14 cellular contexts compared by ENCODE assay signal in the genomic region with DNA sequence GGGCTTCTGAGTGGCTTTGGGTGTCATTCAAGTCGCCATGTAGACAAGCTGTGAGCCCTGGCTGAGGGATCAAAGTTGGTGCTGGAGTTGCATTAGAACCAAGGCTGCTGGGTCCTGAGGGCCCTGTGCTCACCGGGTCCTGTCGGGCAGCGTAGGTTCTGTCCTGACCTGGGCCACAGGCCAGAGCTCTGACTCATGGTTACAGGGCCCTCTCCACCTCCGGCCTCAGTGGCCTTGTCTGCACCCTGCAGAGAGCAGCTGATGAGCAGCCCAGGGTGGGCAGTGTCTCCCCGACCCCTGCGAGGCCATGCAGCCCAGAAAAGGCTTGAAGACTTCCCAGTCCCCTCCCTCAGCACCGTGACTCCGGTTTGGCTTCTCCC. TPM values are rescaled to one million over a fixed set of nuclear protein-coding genes. Genes with fewer than 3 reads are reported as not detected.
DNase-seq lines count a peak whose midpoint lies in the region; ATAC-seq and TF ChIP-seq lines count a peak whose summit lies in the region.
"Had no signal": no experiment of that assay in that cellular context is flagged by ENCODE, and none has a peak within 500 bp of the region (broad histone marks: within the 10 kb centered on the region; RNA-seq: fewer than 3 reads in every experiment).

No MANE protein-coding gene starts in this region.

- no peaks in the 10 kb centered on the region for H3F3A ChIP-seq in PC-3 (ENCODE audit: low read length, unreplicated experiment)

- H3K36me3 ChIP-seq in HEK293 (ENCODE audit: control insufficient read depth in 2 of 2, insufficient read depth in 1 of 2, low read length in 2 of 2) = no peaks in the 10 kb centered on the region
- H3K36me3 ChIP-seq in PC-3 (ENCODE audit: low read depth, low read length) = no peaks in the 10 kb centered on the region
- H3K36me3 ChIP-seq in CD4-positive, alpha-beta memory T cell (ENCODE audit: insufficient read depth, low read length) = no peaks in the 10 kb centered on the region
- H3K36me3 ChIP-seq: BLaER1 treated with 17β-estradiol and CSF1 and Interleukin-3, amounts not matched to agents 10 nM and 100 nM had no signal

- H3K27ac ChIP-seq in HEK293 (ENCODE audit: extremely low read depth, low read depth, low read length) (no peak overlapping the region), PC-3 (ENCODE audit: low read length) (no peak overlapping the region)
- H3K27ac ChIP-seq in CD4-positive, alpha-beta memory T cell (ENCODE audit: low read depth, low read length) = no peak overlapping the region
- H3K27ac ChIP-seq: BLaER1 treated with 17β-estradiol and CSF1 and Interleukin-3, amounts not matched to agents 10 nM and 100 nM; HL-60 had no signal

- peaks cover 13% of the 10 kb centered on the region; the same call in 1 of the 2 replicates for H3K27me3 ChIP-seq in PC-3 (ENCODE audit: low read length)
- H3K27me3 ChIP-seq in CD4-positive, alpha-beta memory T cell (ENCODE audit: insufficient read depth, low read length) = no peaks in the 10 kb centered on the region

- H3K27ac Mint-ChIP-seq in CD4-positive, alpha-beta memory T cell = no peak overlapping the region
- H3K27ac Mint-ChIP-seq: CD4-positive, CD25-positive, alpha-beta regulatory T cell; H9; HFFc6 had no signal

- H3K4me1 ChIP-seq in HEK293 (ENCODE audit: control insufficient read depth, insufficient read depth, low read length) (no peaks in the 10 kb centered on the region), PC-3 (ENCODE audit: insufficient read depth, low read length) (no peaks in the 10 kb centered on the region)
- H3K4me1 ChIP-seq in CD4-positive, alpha-beta memory T cell (ENCODE audit: insufficient read depth, low read length) = no peaks in the 10 kb centered on the region
- H3K4me1 ChIP-seq: BLaER1 treated with 17β-estradiol and CSF1 and Interleukin-3, amounts not matched to agents 10 nM and 100 nM had no signal

- BruUV-seq in PC-3 (replicated peaks; lab: Mats Ljungman, UMichigan) = no TSS peak

- no peaks in the 10 kb centered on the region for H3K9me2 ChIP-seq in PC-3 (replicated peaks; ENCODE audit: low read length)

- H3K9me3 ChIP-seq in HEK293 (ENCODE audit: control insufficient read depth, insufficient read depth, low read depth, low read length) = no peaks in the 10 kb centered on the region
- no peaks in the 10 kb centered on the region for H3K9me3 ChIP-seq in PC-3 (ENCODE audit: low read length)
- H3K9me3 ChIP-seq in CD4-positive, alpha-beta memory T cell (ENCODE audit: control insufficient read depth in 1 of 2, low read length in 2 of 2) = no peaks in the 10 kb centered on the region
- H3K9me3 ChIP-seq: BLaER1 treated with 17β-estradiol and CSF1 and Interleukin-3, amounts not matched to agents 10 nM and 100 nM had no signal

- H4K20me1 ChIP-seq in PC-3 (ENCODE audit: low read length) = no peaks in the 10 kb centered on the region

- DNase-seq in PC-3 = no peak
- DNase-seq in CD4-positive, alpha-beta memory T cell = no peak
- no peak for DNase-seq in omental fat pad (ENCODE audit: low spot score)
- DNase-seq: DMS79 had no signal

- CTCF ChIA-PET in HEK293 (lab: Yijun Ruan, JAX) = interaction anchor here (0.6 to 3.5 kb wide), 36 partner anchors 9 to 1155 kb away, joined by 3 to 63 read pairs (median 5); a partner anchor contains a TSS
- CTCF ChIA-PET in PC-3 (lab: Charles Lee) = interaction anchor here (0.8 to 1.2 kb wide), 2 partner anchors 69 to 128 kb away, joined by 3 to 7 read pairs; no protein-coding TSS in a partner anchor
- CTCF ChIA-PET in CD4-positive, alpha-beta memory T cell (lab: Charles Lee; ENCODE audit: partially characterized antibody) = interaction anchor here (0.8 to 2.3 kb wide), 15 partner anchors 10 to 598 kb away, joined by 3 to 60 read pairs (median 4); a partner anchor contains a TSS

- ATAC-seq in GM18511 (IDR thresholded peaks at IDR 0.05; ENCODE audit: unreplicated experiment) (peak; percentile 13), PC-3 (peak; percentile 11; the same call in 1 of the 2 replicates), omental fat pad (ENCODE audit: low FRiP score) (no peak)
- no peak for ATAC-seq in activated CD4-positive, CD25-positive, alpha-beta regulatory T cell treated with anti-CD3 and anti-CD28 coated beads, Interleukin-2, amount 50 U/mL, for 24 hours

- no peaks in the 10 kb centered on the region for H3K27me3 Mint-ChIP-seq in CD4-positive, alpha-beta memory T cell
- H3K27me3 Mint-ChIP-seq: CD4-positive, CD25-positive, alpha-beta regulatory T cell had no signal

- H3K4me3 ChIP-seq in HEK293 (ENCODE audit: low read depth, low read length) (no peak overlapping the region), PC-3 (ENCODE audit: low read length) (no peak overlapping the region)
- no peak overlapping the region for H3K4me3 ChIP-seq in CD4-positive, alpha-beta memory T cell (ENCODE audit: low read length in 2 of 2)
- H3K4me3 ChIP-seq: BLaER1 treated with 17β-estradiol and CSF1 and Interleukin-3, amounts not matched to agents 10 nM and 100 nM; GM12878 had no signal

- no peaks in the 10 kb centered on the region for H3K4me1 Mint-ChIP-seq in CD4-positive, alpha-beta memory T cell
- H3K4me1 Mint-ChIP-seq: CD4-positive, CD25-positive, alpha-beta regulatory T cell had no signal

- intact Hi-C loops in PC-3 (cut with micrococcal nuclease) = loop anchor here (5.0 kb wide), 1 partner anchor 127 kb away; no protein-coding TSS in a partner anchor
- intact Hi-C loops in CD4-positive, alpha-beta memory T cell (cut with micrococcal nuclease) = loop anchor here (1.0 kb wide), 2 partner anchors 109 to 128 kb away; no protein-coding TSS in a partner anchor

- H2AFZ ChIP-seq in PC-3 (ENCODE audit: low read length) = no peak overlapping the region

- no peaks in the 10 kb centered on the region for H3K36me3 Mint-ChIP-seq in CD4-positive, alpha-beta memory T cell
- H3K36me3 Mint-ChIP-seq: CD4-positive, CD25-positive, alpha-beta regulatory T cell had no signal

- POLR2A ChIA-PET in HEK293 (lab: Yijun Ruan, JAX) = no interaction called here
- POLR2A ChIA-PET in PC-3 (lab: Charles Lee; ENCODE audit: unreplicated experiment) = no interaction called here
- POLR2A ChIA-PET in CD4-positive, alpha-beta memory T cell (lab: Charles Lee; ENCODE audit: partially characterized antibody) = no interaction called here

- H3K9me3 Mint-ChIP-seq in CD4-positive, alpha-beta memory T cell = peaks cover 0 to 3% (median 0%) of the 10 kb centered on the region in 8 donors
- H3K9me3 Mint-ChIP-seq: HFFc6 had no signal

- no peak overlapping the region for H3K4me3 Mint-ChIP-seq in CD4-positive, alpha-beta memory T cell
- H3K4me3 Mint-ChIP-seq: CD4-positive, CD25-positive, alpha-beta regulatory T cell; H9; HFFc6 had no signal

- no peak overlapping the region for H3K9ac ChIP-seq in PC-3 (ENCODE audit: low read length)
- H3K9ac ChIP-seq: BLaER1 treated with 17β-estradiol and CSF1 and Interleukin-3, amounts not matched to agents 10 nM and 100 nM had no signal

- TF ChIP-seq CTCF in HEK293 (tag by site-specific recombination; IDR thresholded peaks at IDR 0.05) (no peak), PC-3 (conservative IDR thresholded peaks at IDR 0.05; ENCODE audit: low read depth, low read length) (no peak), omental fat pad (IDR thresholded peaks at IDR 0.05) (no peak)

- no peak overlapping the region for H3K4me2 ChIP-seq in PC-3 (ENCODE audit: low read length)
- H3K4me2 ChIP-seq: BLaER1 treated with 17β-estradiol and CSF1 and Interleukin-3, amounts not matched to agents 10 nM and 100 nM had no signal

- H3K79me2 ChIP-seq in PC-3 (ENCODE audit: low read length) = no peaks in the 10 kb centered on the region

TF ChIP-seq in HEK293, 187 proteins besides CTCF, POLR2A, EP300 and RAD21:
- TF ChIP-seq ZNF600 (tag by site-specific recombination; IDR thresholded peaks at IDR 0.05) = no peak
- no peak for TF ChIP-seq ZNF621 (tag by site-specific recombination; IDR thresholded peaks at IDR 0.05)
- TF ChIP-seq ZFHX2 (tag by site-specific recombination; conservative IDR thresholded peaks at IDR 0.05) = 0 out of 2 replicates have a peak, but pooled peaks have one; percentile 1
- 0 out of 2 replicates have a peak, but pooled peaks have one; percentile 34 for TF ChIP-seq ZNF335 (tag by site-specific recombination; conservative IDR thresholded peaks at IDR 0.05)
- no peak for TF ChIP-seq ZNF596 (tag by site-specific recombination; IDR thresholded peaks at IDR 0.05)
- TF ChIP-seq ZNF423 (tag by site-specific recombination; IDR thresholded peaks at IDR 0.05) = 0 out of 2 replicates have a peak, but pooled peaks have one; percentile 1
- TF ChIP-seq ZNF473 (tag by site-specific recombination; IDR thresholded peaks at IDR 0.05) = no peak
- TF ChIP-seq ZNF677 (tag by site-specific recombination; IDR thresholded peaks at IDR 0.05) = no peak
- TF ChIP-seq KLF16 (tag by site-specific recombination; IDR thresholded peaks at IDR 0.05) = no peak

RNA-seq across cellular contexts. Expression of a gene that starts 22.5 kb away (rescaled TPM):
- total RNA-seq in PC-3 (2014; rRNA removed) = not detected in 2 replicates
- total RNA-seq in CD4-positive, alpha-beta memory T cell = not detected
- polyA plus RNA-seq in CD4-positive, alpha-beta memory T cell = under 1 TPM in 1 of 2 donors, not detected in 1; 0.09 TPM
- total RNA-seq in omental fat pad = not detected
- total RNA-seq: CD4-positive, CD25-positive, alpha-beta regulatory T cell; G401; GM12878; HFFc6 had no signal
- polyA plus RNA-seq: CD4-positive, CD25-positive, alpha-beta regulatory T cell had no signal

RNA-seq across cellular contexts. Expression of a gene that starts 45.2 kb away (rescaled TPM):
- total RNA-seq in PC-3 (2014; rRNA removed) (not detected in 2 replicates), omental fat pad (10 to 100 TPM; 14.9 to 40.2 (median 18.6) TPM)
- not detected for total RNA-seq in CD4-positive, alpha-beta memory T cell
- polyA plus RNA-seq in CD4-positive, alpha-beta memory T cell = not detected
- total RNA-seq: CD4-positive, CD25-positive, alpha-beta regulatory T cell; G401 had no signal
- polyA plus RNA-seq: CD4-positive, CD25-positive, alpha-beta regulatory T cell had no signal

RNA-seq across cellular contexts. Expression of a gene that starts 59.0 kb away (rescaled TPM):
- total RNA-seq in PC-3 (2014; rRNA removed) (110 and 145 TPM in 2 replicates), omental fat pad (10 to 100 TPM; 26.0 to 42.6 (median 31.0) TPM)
- 10 to 100 TPM; 26.1 to 26.3 TPM for total RNA-seq in CD4-positive, alpha-beta memory T cell
- polyA plus RNA-seq in CD4-positive, alpha-beta memory T cell = 10 to 100 TPM; 51.2 to 53.6 TPM

Comparison
In these comparisons a context has a peak if more than half of its experiments do, and no peak if none do; other contexts are left out.
1. ATAC-seq: peak in GM18511 (single experiment) and PC-3 (single experiment); none in omental fat pad (single experiment) and activated CD4-positive, CD25-positive, alpha-beta regulatory T cell treated with anti-CD3 and anti-CD28 coated beads, Interleukin-2, amount 50 U/mL, for 24 hours (0 of 2).
2. RNA of a gene that starts 45.2 kb away (total RNA-seq): 14.9 to 40.2 TPM in omental fat pad; not detected in PC-3 and not detected in CD4-positive, alpha-beta memory T cell; every median in the first group is over 10 times any median in the second.